Comparison of ENCODE assay signal across 8 cellular contexts in genomic region chr22:21652547-21653545, GRCh38. TPM values are rescaled to one million over a fixed set of nuclear protein-coding genes. Genes with fewer than 3 reads are reported as not detected.
A peak's percentile ranks its signal among the peaks of the same experiment; 100 is the strongest.
DNase-seq lines count a peak whose midpoint lies in the region; ATAC-seq and TF ChIP-seq lines count a peak whose summit lies in the region.

No MANE protein-coding gene starts in this region.

- peaks cover 0 to 30% (median 14%) of the 10 kb centered on the region in 4 donors for H3K4me1 ChIP-seq in tibial nerve

- no peak for TF ChIP-seq POLR2A in tibial nerve (IDR thresholded peaks at IDR 0.05)

- H3K36me3 Mint-ChIP-seq in activated CD4-positive, alpha-beta T cell treated with anti-CD3 and anti-CD28 coated beads, Interleukin-2, amount 10 ng/mL, durations not matched to agents 7 days and 5 days (ENCODE audit: low read depth), result peaks cover 15% of the 10 kb centered on the region
- H3K36me3 Mint-ChIP-seq in WTC11, result peaks cover 20% of the 10 kb centered on the region

- H3K27me3 ChIP-seq in tibial nerve, result peaks cover 0 to 12% of the 10 kb centered on the region in 2 donors

- H3K36me3 ChIP-seq in tibial nerve, result peaks cover 0 to 12% (median 0%) of the 10 kb centered on the region in 3 donors

- no peak for TF ChIP-seq EP300 in tibial nerve (IDR thresholded peaks at IDR 0.05)

- no peaks in the 10 kb centered on the region for H3K9me3 ChIP-seq in tibial nerve

- H3K9me3 Mint-ChIP-seq in activated CD4-positive, alpha-beta T cell treated with anti-CD3 and anti-CD28 coated beads, Interleukin-2, amount 10 ng/mL, durations not matched to agents 7 days and 5 days, result no peaks in the 10 kb centered on the region
- no peaks in the 10 kb centered on the region for H3K9me3 Mint-ChIP-seq in WTC11

- H3K4me1 Mint-ChIP-seq in activated CD4-positive, alpha-beta T cell treated with anti-CD3 and anti-CD28 coated beads, Interleukin-2, amount 10 ng/mL, durations not matched to agents 7 days and 5 days, result peaks cover 46% of the 10 kb centered on the region
- peaks cover 29% of the 10 kb centered on the region for H3K4me1 Mint-ChIP-seq in WTC11

- H3K27me3 Mint-ChIP-seq in activated CD4-positive, alpha-beta T cell treated with anti-CD3 and anti-CD28 coated beads, Interleukin-2, amount 10 ng/mL, durations not matched to agents 7 days and 5 days, result no peaks in the 10 kb centered on the region
- no peaks in the 10 kb centered on the region for H3K27me3 Mint-ChIP-seq in WTC11 (ENCODE audit: low read depth)

- ATAC-seq in WTC11, result peak; percentile 1

- WGBS in tibial nerve, 2 donors, result 12 to 21% methylated on average over 17 to 35 of the region's 40 CpGs

- CTCF ChIA-PET in activated CD4-positive, alpha-beta T cell treated with anti-CD3 and anti-CD28 coated beads, Interleukin-2, amount 10 ng/mL, durations not matched to agents 7 days and 5 days (lab: Charles Lee), result interaction anchor here (1.1 to 13.4 kb wide), 4 partner anchors 10 to 300 kb away, joined by 3 to 213 read pairs (median 14); partner anchors contain the start of genes CCDC116, PPM1F, SDF2L1 and YDJC
- CTCF ChIA-PET in WTC11 (lab: Charles Lee), result interaction anchor here (1.0 to 4.3 kb wide), 3 partner anchors 10 to 24 kb away, joined by 5 to 40 read pairs (median 5); partner anchors contain the start of genes PPIL2, SDF2L1 and YDJC

- peak overlapping the region; percentile 92 for H3K27ac Mint-ChIP-seq in activated CD4-positive, alpha-beta T cell treated with anti-CD3 and anti-CD28 coated beads, Interleukin-2, amount 10 ng/mL, durations not matched to agents 7 days and 5 days
- peak overlapping the region; percentile 23; the same call in 1 of the 2 replicates for H3K27ac Mint-ChIP-seq in WTC11

- DNase-seq in activated CD4-positive, alpha-beta T cell treated with anti-CD3 and anti-CD28 coated beads, Interleukin-2, amount 10 ng/mL, durations not matched to agents 7 days and 5 days, result no peak
- DNase-seq in activated CD4-positive, alpha-beta T cell treated with anti-CD3 and anti-CD28 coated beads for 4 hours, result no peak
- DNase-seq in WTC11 (ENCODE audit: low spot score), result peak; percentile 60
- peak; percentile 70 for DNase-seq in iPS-NIHi7 (ENCODE audit: extremely low spot score)
- no peak for DNase-seq in tibial nerve (ENCODE audit: low spot score in 2 of 2)
- no peak for DNase-seq in activated naive CD4-positive, alpha-beta T cell (lab: John Stamatoyannopoulos, UW)
- no peak for DNase-seq in T-helper 9 cell
- DNase-seq in SW 1271 (lab: John Stamatoyannopoulos, UW), result no peak

- POLR2A ChIA-PET in activated CD4-positive, alpha-beta T cell treated with anti-CD3 and anti-CD28 coated beads, Interleukin-2, amount 10 ng/mL, durations not matched to agents 7 days and 5 days (lab: Charles Lee), result no interaction called here
- POLR2A ChIA-PET in WTC11 (lab: Charles Lee), result interaction anchor here (0.6 to 2.6 kb wide), 3 partner anchors 11 to 73 kb away, joined by 3 to 11 read pairs (median 3); partner anchors contain the start of gene SDF2L1

- no peak overlapping the region for H3K27ac ChIP-seq in tibial nerve

- H3K4me3 Mint-ChIP-seq in activated CD4-positive, alpha-beta T cell treated with anti-CD3 and anti-CD28 coated beads, Interleukin-2, amount 10 ng/mL, durations not matched to agents 7 days and 5 days, result peak overlapping the region; percentile 90
- H3K4me3 Mint-ChIP-seq in WTC11, result peak overlapping the region; percentile 92

- H3K4me3 ChIP-seq in tibial nerve, result peak overlapping the region; percentile 41 to 69 (median 54)

- TF ChIP-seq CTCF in WTC11 (IDR thresholded peaks at IDR 0.05) (no peak), tibial nerve (IDR thresholded peaks at IDR 0.05) (no peak)

TF ChIP-seq in WTC11, 78 proteins besides CTCF, POLR2A, EP300 and RAD21:
- no peak for TF ChIP-seq RELA (CRISPR knock-in tag; IDR thresholded peaks at IDR 0.05; ENCODE audit: borderline replicate concordance)
- 0 out of 2 replicates have a peak, but pooled peaks have one; percentile 1 for TF ChIP-seq TCF7 (CRISPR knock-in tag; IDR thresholded peaks at IDR 0.05; ENCODE audit: low read depth)
- 0 out of 2 replicates have a peak, but pooled peaks have one; percentile 5 for TF ChIP-seq MYBL2 (CRISPR knock-in tag; IDR thresholded peaks at IDR 0.05)
- no peak for TF ChIP-seq ZNF425 (CRISPR knock-in tag; conservative IDR thresholded peaks at IDR 0.05)
- TF ChIP-seq TP53 (CRISPR knock-in tag; IDR thresholded peaks at IDR 0.05), result no peak
- no peak for TF ChIP-seq ZNF121 (CRISPR knock-in tag; IDR thresholded peaks at IDR 0.05)
- no peak for TF ChIP-seq NR2C2 (CRISPR knock-in tag; IDR thresholded peaks at IDR 0.05)
- TF ChIP-seq ZNF317 (CRISPR knock-in tag; IDR thresholded peaks at IDR 0.05; ENCODE audit: borderline replicate concordance, low read depth), result no peak
- TF ChIP-seq TEAD1 (CRISPR knock-in tag; IDR thresholded peaks at IDR 0.05), result peak; percentile 30; the same call in 1 of the 2 replicates

RNA-seq across cellular contexts. Expression of gene SDF2L1, which starts 10.7 kb away (rescaled TPM):
- total RNA-seq in activated CD4-positive, alpha-beta T cell treated with anti-CD3 and anti-CD28 coated beads, Interleukin-2, amount 10 ng/mL, durations not matched to agents 7 days and 5 days, result 10 to 100 TPM; 39.7 to 59.4 TPM
- total RNA-seq in WTC11 (2021) (52.2 to 73.6 TPM (median 57.0 TPM) in 3 replicates), tibial nerve (10 to 100 TPM; 11.4 to 62.7 (median 31.5) TPM)

RNA-seq across cellular contexts. Expression of gene PPIL2, which starts 13.0 kb away (rescaled TPM):
- 10 to 100 TPM; 75.9 to 82.7 TPM for total RNA-seq in activated CD4-positive, alpha-beta T cell treated with anti-CD3 and anti-CD28 coated beads, Interleukin-2, amount 10 ng/mL, durations not matched to agents 7 days and 5 days
- total RNA-seq in WTC11 (2021) (35.6 to 47.5 TPM (median 37.4 TPM) in 3 replicates), tibial nerve (10 to 100 TPM; 29.1 to 42.3 (median 31.5) TPM)

RNA-seq across cellular contexts. Expression of gene CCDC116, which starts 20.3 kb away (rescaled TPM):
- total RNA-seq in activated CD4-positive, alpha-beta T cell treated with anti-CD3 and anti-CD28 coated beads, Interleukin-2, amount 10 ng/mL, durations not matched to agents 7 days and 5 days, result under 1 TPM; 0.42 to 0.97 TPM
- total RNA-seq in WTC11 (2021), result 0.14 to 0.57 TPM (median 0.27 TPM) in 3 replicates
- 1 to 10 TPM in 1 of 4 donors, under 1 TPM in 3; 0.22 to 2.0 (median 0.36) TPM for total RNA-seq in tibial nerve

RNA-seq across cellular contexts. Expression of gene YDJC, which starts 23.0 kb away (rescaled TPM):
- 10 to 100 TPM; 30.3 to 39.9 TPM for total RNA-seq in activated CD4-positive, alpha-beta T cell treated with anti-CD3 and anti-CD28 coated beads, Interleukin-2, amount 10 ng/mL, durations not matched to agents 7 days and 5 days
- total RNA-seq in WTC11 (2021), result 39.1 to 42.1 TPM (median 39.8 TPM) in 3 replicates
- total RNA-seq in tibial nerve, result 10 to 100 TPM; 28.0 to 61.2 (median 36.0) TPM

Comparison
In these comparisons a context has a peak if more than half of its experiments do, and no peak if none do; other contexts are left out.
1. DNase-seq: peak in WTC11 (single experiment) and iPS-NIHi7 (single experiment); none in activated CD4-positive, alpha-beta T cell treated with anti-CD3 and anti-CD28 coated beads, Interleukin-2, amount 10 ng/mL, durations not matched to agents 7 days and 5 days (single experiment), activated CD4-positive, alpha-beta T cell treated with anti-CD3 and anti-CD28 coated beads for 4 hours (0 of 2), tibial nerve (0 of 2), activated naive CD4-positive, alpha-beta T cell (0 of 4), T-helper 9 cell (single experiment) and SW 1271 (0 of 2).